ENCODE assay signal across 8 cellular contexts in genomic region chr6:79946242-79946641, GRCh38. TPM values are rescaled to one million over a fixed set of nuclear protein-coding genes. Genes with fewer than 3 reads are reported as not detected.
A peak's percentile ranks its signal among the peaks of the same experiment; 100 is the strongest.
DNase-seq lines count a peak whose midpoint lies in the region; TF ChIP-seq lines count a peak whose summit lies in the region.

No MANE protein-coding gene starts in this region.

- peak; percentile 15 for DNase-seq in activated naive CD4-positive, alpha-beta T cell treated with Interleukin-2 at 50 U/mL for 16 hours
- no peak for DNase-seq in activated naive CD4-positive, alpha-beta T cell (lab: John Stamatoyannopoulos, UW)
- DNase-seq in HS-5 (ENCODE audit: low read depth) (peak; percentile 5), SKM-1 treated with dmso at 0.1 percent for 144 hours (lab: John Stamatoyannopoulos, UW; ENCODE audit: unreplicated experiment) (peak; percentile 21), esophagus muscularis mucosa (ENCODE audit: extremely low spot score) (no peak), NCI-H1930 (lab: John Stamatoyannopoulos, UW) (no peak)
- DNase-seq in stimulated activated naive CD4-positive, alpha-beta T cell treated with Interleukin-2 at 50 U/mL for 16 hours (lab: John Stamatoyannopoulos, UW), result no peak

- H3K4me3 ChIP-seq in esophagus muscularis mucosa (peak overlapping the region; percentile 66 to 83 (median 76)), parathyroid adenoma (ENCODE audit: low read depth, low read length) (peak overlapping the region; percentile 67)

- H3K9me3 ChIP-seq in esophagus muscularis mucosa, result no peaks in the 10 kb centered on the region
- no peaks in the 10 kb centered on the region for H3K9me3 ChIP-seq in parathyroid adenoma (ENCODE audit: control insufficient read depth, low read length)

- H2AFZ ChIP-seq in parathyroid adenoma, result peak overlapping the region; percentile 96

- TF ChIP-seq EP300 in esophagus muscularis mucosa (IDR thresholded peaks at IDR 0.05), result no peak

- H3K27ac ChIP-seq in esophagus muscularis mucosa (replicated peaks in 1 of 4) (no peak overlapping the region), parathyroid adenoma (peak overlapping the region; percentile 79)

- TF ChIP-seq POLR2A in esophagus muscularis mucosa (IDR thresholded peaks at IDR 0.05; ENCODE audit: low read depth), result no peak

- no peaks in the 10 kb centered on the region for H3K27me3 ChIP-seq in esophagus muscularis mucosa
- no peaks in the 10 kb centered on the region for H3K27me3 ChIP-seq in parathyroid adenoma (ENCODE audit: control insufficient read depth, insufficient read depth, low read length)

- H3K9ac ChIP-seq in parathyroid adenoma, result no peak overlapping the region

- H3K79me2 ChIP-seq in parathyroid adenoma, result peaks cover 28% of the 10 kb centered on the region

- intact Hi-C loops in esophagus muscularis mucosa (cut with DNase I), result loop anchor here (2.0 to 10.0 kb wide), 4 partner anchors 59 to 1809 kb away; partner anchors contain the start of genes BCKDHB, TENT5A and TTK

- H3K4me1 ChIP-seq in esophagus muscularis mucosa, result peaks cover 16 to 29% (median 23%) of the 10 kb centered on the region in 4 donors
- H3K4me1 ChIP-seq in parathyroid adenoma, result peaks cover 4% of the 10 kb centered on the region

- H3K36me3 ChIP-seq in esophagus muscularis mucosa (no peaks in the 10 kb centered on the region), parathyroid adenoma (ENCODE audit: control insufficient read depth, insufficient read depth, low read length) (no peaks in the 10 kb centered on the region)

- 6% methylated on average over 5 of the region's 5 CpGs for WGBS in esophagus muscularis mucosa

- peak overlapping the region; percentile 89 for H3K4me2 ChIP-seq in parathyroid adenoma (ENCODE audit: low read length)

- TF ChIP-seq CTCF in esophagus muscularis mucosa (IDR thresholded peaks at IDR 0.05), result peak in 1 of 3 experiments; percentile 17
- TF ChIP-seq CTCF in parathyroid adenoma (IDR thresholded peaks at IDR 0.05), result peak; percentile 14

RNA-seq across cellular contexts. Expression of gene ELOVL4, which starts 1.1 kb away (rescaled TPM):
- total RNA-seq in esophagus muscularis mucosa, result 1 to 10 TPM; 2.1 to 3.7 (median 2.1) TPM

RNA-seq across cellular contexts. Expression of gene TTK, which starts 58.2 kb away (rescaled TPM):
- total RNA-seq in esophagus muscularis mucosa, result 1 to 10 TPM in 1 of 4 donors, under 1 TPM in 1, not detected in 2; 0.83 to 1.6 TPM

Comparison
In these comparisons a context has a peak if more than half of its experiments do, and no peak if none do; other contexts are left out.
1. DNase-seq: peak in activated naive CD4-positive, alpha-beta T cell treated with Interleukin-2 at 50 U/mL for 16 hours (single experiment), HS-5 (single experiment) and SKM-1 treated with dmso at 0.1 percent for 144 hours (single experiment); none in activated naive CD4-positive, alpha-beta T cell (0 of 4), esophagus muscularis mucosa (single experiment), stimulated activated naive CD4-positive, alpha-beta T cell treated with Interleukin-2 at 50 U/mL for 16 hours (single experiment) and NCI-H1930 (0 of 2).